9 cellular contexts compared by ENCODE assay signal in the genomic region with DNA sequence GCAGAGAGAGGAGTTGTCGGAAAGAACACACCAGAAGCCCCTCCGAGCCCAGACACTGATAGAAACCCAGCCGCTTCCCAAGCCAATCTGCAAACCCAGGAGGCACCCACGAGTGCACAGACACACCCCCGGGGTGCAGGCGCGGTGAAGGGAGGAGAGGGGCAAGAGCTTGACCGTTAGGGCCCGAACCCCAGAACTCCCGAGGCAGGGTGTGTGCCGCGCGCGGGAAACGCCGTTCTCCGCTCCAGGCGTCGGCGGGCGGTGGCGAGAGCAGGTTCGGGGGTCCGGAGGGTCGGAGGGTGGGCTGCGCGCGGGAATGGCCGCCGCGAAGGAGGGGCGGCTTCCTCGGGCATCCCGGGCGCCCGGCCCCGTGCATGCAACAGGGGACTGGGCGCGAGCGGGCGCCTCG. TPM values are rescaled to one million over a fixed set of nuclear protein-coding genes. Genes with fewer than 3 reads are reported as not detected.
DNase-seq lines count a peak whose midpoint lies in the region; ATAC-seq, FAIRE-seq and TF ChIP-seq lines count a peak whose summit lies in the region.
"Had no signal": no experiment of that assay in that cellular context is flagged by ENCODE, and none has a peak within 500 bp of the region (broad histone marks: within the 10 kb centered on the region; RNA-seq: fewer than 3 reads in every experiment).

No MANE protein-coding gene starts in this region.

- H3K27me3 Mint-ChIP-seq in CD4-positive, alpha-beta T cell, result peaks cover 82% of the 10 kb centered on the region
- H3K27me3 Mint-ChIP-seq in type B pancreatic cell, result peaks cover 71% of the 10 kb centered on the region

- H3K9ac ChIP-seq in K562 (ENCODE audit: insufficient read depth in 1 of 2, low read depth in 2 of 2, low read length in 2 of 2) (0 out of 4 replicates have a peak overlapping the region, but pooled peaks of 1 of the 2 experiments have one; percentile 18), HepG2 (ENCODE audit: insufficient read depth, low read depth, low read length) (peak overlapping the region; percentile 89)

- POLR2A ChIA-PET in CD4-positive, alpha-beta T cell (lab: Charles Lee), result no interaction called here
- POLR2A ChIA-PET in K562 (lab: Yijun Ruan, JAX) (interaction anchor here (0.6 kb wide), 1 partner anchor 15 kb away, joined by 3 read pairs; no protein-coding TSS in a partner anchor), HepG2 (lab: Yijun Ruan, JAX) (interaction anchor here (0.9 to 3.2 kb wide), 6 partner anchors 23 to 88 kb away, joined by 3 to 21 read pairs (median 11); no protein-coding TSS in a partner anchor)

- no peak overlapping the region for H3K4me2 ChIP-seq in K562 (ENCODE audit: insufficient read depth, low read length)
- peak overlapping the region; percentile 92 for H3K4me2 ChIP-seq in HepG2 (ENCODE audit: low read depth, low read length)

- H3K4me3 ChIP-seq in HFF-Myc (replicated peaks; ENCODE audit: low read depth, low read length) (peak overlapping the region; percentile 38), K562 (peak overlapping the region; percentile 43), HepG2 (replicated peaks in 1 of 3; ENCODE audit: insufficient read depth in 1 of 3, low read depth in 2 of 3, low read length in 3 of 3) (peak overlapping the region; percentile 86 to 99 (median 90))

- no peak overlapping the region for H3K27ac Mint-ChIP-seq in CD4-positive, alpha-beta T cell
- H3K27ac Mint-ChIP-seq in type B pancreatic cell, result peak overlapping the region; percentile 24

- H3K36me3 ChIP-seq in K562 (ENCODE audit: control insufficient read depth, insufficient read depth, low read length), result no peaks in the 10 kb centered on the region
- H3K36me3 ChIP-seq in HepG2 (replicated peaks in 1 of 2; ENCODE audit: control insufficient read depth in 1 of 2, insufficient read depth in 2 of 2, low read length in 2 of 2), result no peaks in the 10 kb centered on the region; a peak in 1 of 5 replicates

- peaks cover 0 to 18% of the 10 kb centered on the region in 2 experiments; a peak in 2 of 5 replicates for H3K4me1 ChIP-seq in K562 (replicated peaks in 1 of 2; ENCODE audit: control insufficient read depth in 2 of 2, insufficient read depth in 2 of 2, low read length in 2 of 2)
- peaks cover 46% of the 10 kb centered on the region for H3K4me1 ChIP-seq in HepG2 (ENCODE audit: insufficient read depth, low read length)

- peak overlapping the region; percentile 45 for H3K4me3 Mint-ChIP-seq in CD4-positive, alpha-beta T cell
- H3K4me3 Mint-ChIP-seq in type B pancreatic cell, result peak overlapping the region; percentile 84

- H3K36me3 Mint-ChIP-seq in CD4-positive, alpha-beta T cell (ENCODE audit: low read depth), result peaks cover 3% of the 10 kb centered on the region
- H3K36me3 Mint-ChIP-seq in type B pancreatic cell, result no peaks in the 10 kb centered on the region

- TF ChIP-seq POLR2A in K562 (conservative IDR thresholded peaks at IDR 0.05) (no peak), HepG2 (IDR thresholded peaks at IDR 0.05; ENCODE audit: insufficient read depth in 1 of 2, low read depth in 2 of 2, low read length in 2 of 2) (no peak)

- no peak overlapping the region for H3K27ac ChIP-seq in CD4-positive, alpha-beta T cell (ENCODE audit: low read depth, low read length)
- H3K27ac ChIP-seq in K562 (ENCODE audit: extremely low read depth, low read depth, low read length) (no peak overlapping the region), HepG2 (ENCODE audit: extremely low read length, insufficient read depth, low read length) (peak overlapping the region; percentile 67)

- no peaks in the 10 kb centered on the region for H3K9me3 Mint-ChIP-seq in CD4-positive, alpha-beta T cell
- H3K9me3 Mint-ChIP-seq in type B pancreatic cell, result no peaks in the 10 kb centered on the region

- 16% methylated on average over 34 of the region's 42 CpGs for WGBS in K562 (ENCODE audit: insufficient coverage, low coverage, missing lambda C conversion rate)
- 0% methylated on average over 21 of the region's 42 CpGs for WGBS in HepG2 (ENCODE audit: low lambda C conversion rate)

- BruUV-seq in K562 (replicated peaks; lab: Mats Ljungman, UMichigan), result no TSS peak
- no TSS peak for BruUV-seq in HepG2 (replicated peaks; lab: Mats Ljungman, UMichigan)

- H4K20me1 ChIP-seq in K562 (replicated peaks; ENCODE audit: control insufficient read depth, insufficient read depth, low read length), result no peaks in the 10 kb centered on the region
- H4K20me1 ChIP-seq in HepG2 (ENCODE audit: insufficient read depth, low read length), result no peaks in the 10 kb centered on the region

- H3K27me3 ChIP-seq in CD4-positive, alpha-beta T cell (ENCODE audit: control insufficient read depth, insufficient read depth, low read length), result peaks cover 63% of the 10 kb centered on the region
- peaks cover 32 to 33% of the 10 kb centered on the region in 2 experiments for H3K27me3 ChIP-seq in K562 (ENCODE audit: control insufficient read depth in 2 of 2, insufficient read depth in 2 of 2, low read length in 2 of 2)
- no peaks in the 10 kb centered on the region; a peak in 1 of 5 replicates for H3K27me3 ChIP-seq in HepG2 (ENCODE audit: control insufficient read depth in 1 of 2, insufficient read depth in 2 of 2, low read length in 2 of 2)

- TF ChIP-seq CTCF in CD4-positive, alpha-beta T cell (IDR thresholded peaks at IDR 0.05), result no peak
- TF ChIP-seq CTCF in HFF-Myc (IDR thresholded peaks at IDR 0.05; ENCODE audit: low read depth, low read length, missing control alignments), result no peak
- TF ChIP-seq CTCF in K562 (IDR thresholded peaks at IDR 0.05 in 2 of 3, conservative IDR thresholded peaks at IDR 0.05 in 1 of 3; ENCODE audit: insufficient read depth in 2 of 3, low read depth in 1 of 3, low read length in 3 of 3), result no peak
- no peak for TF ChIP-seq CTCF in HepG2 (CRISPR knock-in tag; IDR thresholded peaks at IDR 0.05)
- TF ChIP-seq CTCF in type B pancreatic cell (conservative IDR thresholded peaks at IDR 0.05), result no peak

- peaks cover 9% of the 10 kb centered on the region for H3K4me1 Mint-ChIP-seq in CD4-positive, alpha-beta T cell (ENCODE audit: low read depth)
- no peaks in the 10 kb centered on the region for H3K4me1 Mint-ChIP-seq in type B pancreatic cell (ENCODE audit: unreplicated experiment)

- TF ChIP-seq EP300 in K562 (IDR thresholded peaks at IDR 0.05; ENCODE audit: low read length) (no peak), HepG2 (IDR thresholded peaks at IDR 0.05; ENCODE audit: low read depth in 2 of 2, low read length in 2 of 2) (no peak), HepG2 (CRISPR knock-in tag; IDR thresholded peaks at IDR 0.05; ENCODE audit: borderline replicate concordance) (no peak)

- H3K9me3 ChIP-seq in CD4-positive, alpha-beta T cell (ENCODE audit: control insufficient read depth, low read length), result no peaks in the 10 kb centered on the region
- H3K9me3 ChIP-seq in K562 (replicated peaks; ENCODE audit: control insufficient read depth, insufficient read depth, low read depth, low read length) (0 out of 2 replicates have a peak, but pooled peaks cover 2% of the 10 kb centered on the region), HepG2 (ENCODE audit: low read length) (no peaks in the 10 kb centered on the region)

- H2AFZ ChIP-seq in K562 (ENCODE audit: low read depth, low read length) (peak overlapping the region; percentile 5; the same call in 1 of the 2 replicates), HepG2 (ENCODE audit: low read length) (no peak overlapping the region)

- no peaks in the 10 kb centered on the region for H3K79me2 ChIP-seq in K562 (ENCODE audit: control insufficient read depth, insufficient read depth, low read length)
- peaks cover 51% of the 10 kb centered on the region for H3K79me2 ChIP-seq in HepG2 (ENCODE audit: insufficient read depth, low read length)

- no peak for FAIRE-seq in K562 (lab: Jason Lieb, UNC)
- no peak for FAIRE-seq in HepG2 (lab: Jason Lieb, UNC)
- FAIRE-seq: colon had no signal

- no peak for DNase-seq in CD4-positive, alpha-beta T cell
- DNase-seq in HFF-Myc (ENCODE audit: extremely low read depth, low read depth) (no peak), K562 (ENCODE audit: extremely low read depth in 1 of 4, low spot score in 3 of 4) (peak in 3 of 4 experiments; percentile 13 to 16 (median 16)), HepG2 (ENCODE audit: low spot score) (no peak), type B pancreatic cell (ENCODE audit: extremely low spot score, unreplicated experiment) (peak; percentile 72), NCI-H524 (lab: John Stamatoyannopoulos, UW) (no peak), NCI-H128 (lab: John Stamatoyannopoulos, UW; ENCODE audit: unreplicated experiment) (no peak)

- H3K9me1 ChIP-seq in K562 (ENCODE audit: control insufficient read depth, insufficient read depth, low read length), result no peaks in the 10 kb centered on the region

- intact Hi-C loops in CD4-positive, alpha-beta T cell (cut with DNase I, micrococcal nuclease), result no loop called here
- intact Hi-C loops in K562 (cut with micrococcal nuclease), result no loop called here
- intact Hi-C loops in HepG2 (cut with micrococcal nuclease; ENCODE audit: unreplicated experiment), result loop anchor here (10.0 kb wide), 1 partner anchor 49 kb away; no protein-coding TSS in a partner anchor

- CTCF ChIA-PET in CD4-positive, alpha-beta T cell (lab: Charles Lee), result no interaction called here
- CTCF ChIA-PET in K562 (lab: Yijun Ruan, JAX; ENCODE audit: low intra/inter-chr PET ratio) (interaction anchor here (0.7 to 2.0 kb wide), 4 partner anchors 26 to 565 kb away, joined by 3 to 8 read pairs (median 3); no protein-coding TSS in a partner anchor), HepG2 (lab: Yijun Ruan, JAX; ENCODE audit: low intra/inter-chr PET ratio, low total read pairs) (interaction anchor here (0.7 to 7.1 kb wide), 10 partner anchors 11 to 532 kb away, joined by 3 to 309 read pairs (median 7); no protein-coding TSS in a partner anchor)

- no peak for ATAC-seq in CD4-positive, alpha-beta T cell (ENCODE audit: poor library complexity)
- peak; percentile 43 for ATAC-seq in K562
- peak; percentile 54 for ATAC-seq in HepG2
- ATAC-seq in GM21515 (IDR thresholded peaks at IDR 0.05; ENCODE audit: unreplicated experiment), result no peak

- in situ Hi-C loops in K562 (cut with MboI), result no loop called here
- in situ Hi-C loops in HepG2 (cut with HindIII; ENCODE audit: extremely low pct_ligation_motif_present, low pct_unique_long_range_greater_than_20kb), result loop anchor here (5.0 kb wide), 1 partner anchor 86 kb away; no protein-coding TSS in a partner anchor

- TF ChIP-seq RAD21 in K562 (CRISPR knock-in tag; conservative IDR thresholded peaks at IDR 0.05 in 1 of 2, IDR thresholded peaks at IDR 0.05 in 1 of 2) (no peak), HepG2 (CRISPR knock-in tag; IDR thresholded peaks at IDR 0.05) (0 out of 2 replicates have a peak, but pooled peaks have one; percentile 5)

RNA-seq across cellular contexts. Expression of a gene that starts 0.5 kb away (rescaled TPM):
- not detected for total RNA-seq in CD4-positive, alpha-beta T cell
- 0.09 and 0.23 TPM in 2 replicates for total RNA-seq in K562 (2011; cell fraction: chromatin; rRNA removed; ENCODE audit: low replicate concordance)
- total RNA-seq in K562 (2011; cell fraction: nucleolus; rRNA removed), result 0.13 and 0.17 TPM in 2 replicates
- total RNA-seq in K562 (2011; cell fraction: nucleoplasm; rRNA removed), result 0.22 and 0.76 TPM in 2 replicates
- total RNA-seq in K562 (2014; rRNA removed), result 0.05 and 0.33 TPM in 2 replicates
- 0.36 and 0.48 TPM in 2 replicates for total RNA-seq in K562 (2014; rRNA removed; fragmentation: Illumina TruSeq; extraction: Trizol)
- total RNA-seq in K562 (2015; rRNA removed; fragmentation: Illumina TruSeq; extraction: Trizol), result 0.30 and 0.47 TPM in 2 replicates
- 0.29 and 0.31 TPM in 2 replicates for total RNA-seq in K562 (2021)
- polyA plus RNA-seq in K562 (2011; rRNA removed), result 0.35 and 0.96 TPM in 2 replicates
- 0.15 and 0.31 TPM in 2 replicates for polyA plus RNA-seq in K562 (2011; cell fraction: cytosol; rRNA removed)
- 0.07 and 0.21 TPM in 2 replicates for polyA plus RNA-seq in K562 (2011; cell fraction: nucleus; rRNA removed)
- polyA plus RNA-seq in K562 (2012), result 0.57 and 0.64 TPM in 2 replicates
- polyA plus RNA-seq in K562 (2014; fragmentation: Illumina TruSeq; extraction: Trizol), result 0.35 and 0.56 TPM in 2 replicates
- under 1 TPM; 0.14 to 0.20 TPM for polyA plus RNA-seq in K562 (2014; fragmentation: Nextera tagmentation; extraction: Ambion mirVana)
- 0.17 and 0.23 TPM in 2 replicates for polyA plus RNA-seq in K562 (2014; rRNA removed)
- polyA minus RNA-seq in K562 (2011; rRNA and poly(A)+ RNA removed), result 0.39 and 1.0 TPM in 2 replicates
- 0.27 and 0.29 TPM in 2 replicates for polyA minus RNA-seq in K562 (2011; cell fraction: cytosol; rRNA and poly(A)+ RNA removed)
- 0.27 TPM in 1 of 2 replicates, not detected in the other for polyA minus RNA-seq in K562 (2011; cell fraction: nucleus; rRNA and poly(A)+ RNA removed)
- 60.1 and 65.4 TPM in 2 replicates for total RNA-seq in HepG2 (2016; rRNA removed; fragmentation: Illumina TruSeq; extraction: Trizol)
- 16.2 and 17.4 TPM in 2 replicates for total RNA-seq in HepG2 (2016; cell fraction: cytosol; rRNA removed; fragmentation: Illumina TruSeq; extraction: Trizol; ENCODE audit: low read depth)
- 56.0 and 65.6 TPM in 2 replicates for total RNA-seq in HepG2 (2016; cell fraction: insoluble cytoplasmic fraction; rRNA removed; fragmentation: Illumina TruSeq; extraction: Trizol)
- 63.8 and 70.3 TPM in 2 replicates for total RNA-seq in HepG2 (2016; cell fraction: membrane; rRNA removed; fragmentation: Illumina TruSeq; extraction: Trizol)
- 58.7 and 63.1 TPM in 2 replicates for total RNA-seq in HepG2 (2016; cell fraction: nucleus; rRNA removed; fragmentation: Illumina TruSeq; extraction: Trizol)
- 32.1 and 43.6 TPM in 2 replicates for polyA plus RNA-seq in HepG2 (2011; rRNA removed)
- polyA plus RNA-seq in HepG2 (2011; cell fraction: cytosol; rRNA removed), result 20.8 and 31.9 TPM in 2 replicates
- 13.8 and 15.2 TPM in 2 replicates for polyA plus RNA-seq in HepG2 (2011; cell fraction: nucleus; rRNA removed)
- polyA plus RNA-seq in HepG2 (2012), result 48.1 and 62.3 TPM in 2 replicates
- polyA plus RNA-seq in HepG2 (2016; cell fraction: cytosol; fragmentation: Illumina TruSeq; extraction: Trizol; ENCODE audit: low read depth), result 17.6 and 20.3 TPM in 2 replicates
- 68.4 and 70.1 TPM in 2 replicates for polyA plus RNA-seq in HepG2 (2016; cell fraction: insoluble cytoplasmic fraction; fragmentation: Illumina TruSeq; extraction: Trizol; ENCODE audit: low read depth)
- polyA plus RNA-seq in HepG2 (2016; cell fraction: membrane; fragmentation: Illumina TruSeq; extraction: Trizol; ENCODE audit: low read depth), result 54.8 and 56.6 TPM in 2 replicates
- polyA plus RNA-seq in HepG2 (2016; cell fraction: nucleus; fragmentation: Illumina TruSeq; extraction: Trizol; ENCODE audit: insufficient read depth, low read depth), result 89.1 and 92.2 TPM in 2 replicates
- 43.3 TPM in 1 of 2 replicates, not detected in the other for polyA minus RNA-seq in HepG2 (2011; rRNA and poly(A)+ RNA removed; ENCODE audit: low replicate concordance)
- 26.2 and 28.8 TPM in 2 replicates for polyA minus RNA-seq in HepG2 (2011; cell fraction: cytosol; rRNA and poly(A)+ RNA removed)
- 17.1 and 19.9 TPM in 2 replicates for polyA minus RNA-seq in HepG2 (2011; cell fraction: nucleus; rRNA and poly(A)+ RNA removed)
- total RNA-seq in type B pancreatic cell (ENCODE audit: low replicate concordance), result 2.2 and 3.8 TPM in 2 replicates

RNA-seq across cellular contexts. Expression of a gene that starts 50.1 kb away (rescaled TPM):
- 1 to 10 TPM; 3.0 to 4.6 TPM for total RNA-seq in CD4-positive, alpha-beta T cell
- total RNA-seq in K562 (2011; cell fraction: chromatin; rRNA removed; ENCODE audit: low replicate concordance), result 4.2 and 16.1 TPM in 2 replicates
- total RNA-seq in K562 (2011; cell fraction: nucleolus; rRNA removed), result 2.2 and 3.4 TPM in 2 replicates
- 9.5 and 15.3 TPM in 2 replicates for total RNA-seq in K562 (2011; cell fraction: nucleoplasm; rRNA removed)
- 10.1 and 11.7 TPM in 2 replicates for total RNA-seq in K562 (2014; rRNA removed)
- total RNA-seq in K562 (2014; rRNA removed; fragmentation: Illumina TruSeq; extraction: Trizol), result 21.5 and 23.7 TPM in 2 replicates
- total RNA-seq in K562 (2015; rRNA removed; fragmentation: Illumina TruSeq; extraction: Trizol), result 12.1 and 13.0 TPM in 2 replicates
- 23.0 and 24.8 TPM in 2 replicates for total RNA-seq in K562 (2021)
- polyA plus RNA-seq in K562 (2011; rRNA removed), result 7.1 and 8.9 TPM in 2 replicates
- polyA plus RNA-seq in K562 (2011; cell fraction: cytosol; rRNA removed), result 1.7 and 3.4 TPM in 2 replicates
- 2.4 and 3.3 TPM in 2 replicates for polyA plus RNA-seq in K562 (2011; cell fraction: nucleus; rRNA removed)
- polyA plus RNA-seq in K562 (2012), result 12.6 and 15.8 TPM in 2 replicates
- 14.5 and 15.2 TPM in 2 replicates for polyA plus RNA-seq in K562 (2014; fragmentation: Illumina TruSeq; extraction: Trizol)
- polyA plus RNA-seq in K562 (2014; fragmentation: Nextera tagmentation; extraction: Ambion mirVana), result 1 to 10 TPM; 5.5 to 7.2 TPM
- 7.7 and 8.7 TPM in 2 replicates for polyA plus RNA-seq in K562 (2014; rRNA removed)
- 13.3 and 17.7 TPM in 2 replicates for polyA minus RNA-seq in K562 (2011; rRNA and poly(A)+ RNA removed)
- polyA minus RNA-seq in K562 (2011; cell fraction: cytosol; rRNA and poly(A)+ RNA removed), result 7.8 and 8.5 TPM in 2 replicates
- 2.8 and 5.9 TPM in 2 replicates for polyA minus RNA-seq in K562 (2011; cell fraction: nucleus; rRNA and poly(A)+ RNA removed)
- total RNA-seq in HepG2 (2016; rRNA removed; fragmentation: Illumina TruSeq; extraction: Trizol), result 9.5 and 10.2 TPM in 2 replicates
- total RNA-seq in HepG2 (2016; cell fraction: cytosol; rRNA removed; fragmentation: Illumina TruSeq; extraction: Trizol; ENCODE audit: low read depth), result 7.2 and 7.8 TPM in 2 replicates
- 8.5 and 9.8 TPM in 2 replicates for total RNA-seq in HepG2 (2016; cell fraction: insoluble cytoplasmic fraction; rRNA removed; fragmentation: Illumina TruSeq; extraction: Trizol)
- total RNA-seq in HepG2 (2016; cell fraction: membrane; rRNA removed; fragmentation: Illumina TruSeq; extraction: Trizol), result 10.2 and 12.9 TPM in 2 replicates
- total RNA-seq in HepG2 (2016; cell fraction: nucleus; rRNA removed; fragmentation: Illumina TruSeq; extraction: Trizol), result 12.8 and 14.5 TPM in 2 replicates
- polyA plus RNA-seq in HepG2 (2011; rRNA removed), result 2.5 and 2.7 TPM in 2 replicates
- 1.2 and 1.9 TPM in 2 replicates for polyA plus RNA-seq in HepG2 (2011; cell fraction: cytosol; rRNA removed)
- 1.6 and 2.3 TPM in 2 replicates for polyA plus RNA-seq in HepG2 (2011; cell fraction: nucleus; rRNA removed)
- 6.0 and 6.5 TPM in 2 replicates for polyA plus RNA-seq in HepG2 (2012)
- 11.0 and 14.0 TPM in 2 replicates for polyA plus RNA-seq in HepG2 (2016; cell fraction: cytosol; fragmentation: Illumina TruSeq; extraction: Trizol; ENCODE audit: low read depth)
- 10.4 and 11.8 TPM in 2 replicates for polyA plus RNA-seq in HepG2 (2016; cell fraction: insoluble cytoplasmic fraction; fragmentation: Illumina TruSeq; extraction: Trizol; ENCODE audit: low read depth)
- polyA plus RNA-seq in HepG2 (2016; cell fraction: membrane; fragmentation: Illumina TruSeq; extraction: Trizol; ENCODE audit: low read depth), result 13.1 and 14.3 TPM in 2 replicates
- polyA plus RNA-seq in HepG2 (2016; cell fraction: nucleus; fragmentation: Illumina TruSeq; extraction: Trizol; ENCODE audit: insufficient read depth, low read depth), result 15.6 and 18.1 TPM in 2 replicates
- 1.7 and 2.9 TPM in 2 replicates for polyA minus RNA-seq in HepG2 (2011; rRNA and poly(A)+ RNA removed; ENCODE audit: low replicate concordance)
- polyA minus RNA-seq in HepG2 (2011; cell fraction: cytosol; rRNA and poly(A)+ RNA removed), result 2.0 and 5.2 TPM in 2 replicates
- polyA minus RNA-seq in HepG2 (2011; cell fraction: nucleus; rRNA and poly(A)+ RNA removed), result 10.0 and 11.2 TPM in 2 replicates
- 13.9 and 15.1 TPM in 2 replicates for total RNA-seq in type B pancreatic cell (ENCODE audit: low replicate concordance)

Comparison
In these comparisons a context has a peak if more than half of its experiments do, and no peak if none do; other contexts are left out.
1. ATAC-seq: peak in K562 (single experiment) and HepG2 (single experiment); none in CD4-positive, alpha-beta T cell (single experiment) and GM21515 (single experiment).
2. DNase-seq: peak in K562 (3 of 4) and type B pancreatic cell (single experiment); none in CD4-positive, alpha-beta T cell (0 of 10), HFF-Myc (single experiment), HepG2 (single experiment), NCI-H524 (0 of 2) and NCI-H128 (single experiment).
3. H3K4me3 ChIP-seq: peak in every context shown above with its lines; median percentile 90 in HepG2; 43 in K562; 38 in HFF-Myc.